Comparison of ENCODE assay signal across 1 cellular context in the genomic region with DNA sequence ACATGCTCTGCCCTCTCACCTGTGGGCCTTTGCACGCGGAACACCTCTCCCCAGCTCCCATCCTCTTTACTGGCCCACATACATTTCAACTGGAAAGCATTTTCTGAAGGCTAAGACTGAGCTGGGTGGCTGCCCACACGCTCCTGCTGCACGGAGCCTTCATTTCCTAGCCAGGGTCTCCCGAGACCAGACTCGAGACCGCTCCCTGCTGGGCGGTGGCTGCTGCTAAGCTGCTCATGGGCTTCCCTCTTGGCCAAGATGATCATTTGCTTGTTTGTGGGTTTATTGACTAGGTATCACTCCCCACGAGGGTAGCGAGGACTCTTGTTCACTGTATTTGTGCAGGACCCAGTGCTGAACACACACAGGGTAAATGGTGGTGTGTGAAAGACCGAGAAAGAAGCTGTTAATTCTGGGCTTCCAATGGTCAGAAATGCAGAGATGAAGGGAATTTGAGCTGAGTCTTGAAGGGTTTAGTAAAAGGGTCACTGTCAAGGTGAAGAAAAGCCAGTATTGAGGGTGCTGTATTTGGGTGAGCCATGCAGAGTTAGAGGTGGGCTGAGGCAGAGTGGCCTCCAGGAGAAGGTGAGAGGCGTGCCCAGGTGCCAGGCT.
TF ChIP-seq lines count a peak whose summit lies in the region.

No MANE protein-coding gene starts in this region.

TF ChIP-seq in HepG2, 621 proteins besides CTCF, POLR2A, EP300 and RAD21 (continued from another document and continues in another):
- TF ChIP-seq, protein P1, sequence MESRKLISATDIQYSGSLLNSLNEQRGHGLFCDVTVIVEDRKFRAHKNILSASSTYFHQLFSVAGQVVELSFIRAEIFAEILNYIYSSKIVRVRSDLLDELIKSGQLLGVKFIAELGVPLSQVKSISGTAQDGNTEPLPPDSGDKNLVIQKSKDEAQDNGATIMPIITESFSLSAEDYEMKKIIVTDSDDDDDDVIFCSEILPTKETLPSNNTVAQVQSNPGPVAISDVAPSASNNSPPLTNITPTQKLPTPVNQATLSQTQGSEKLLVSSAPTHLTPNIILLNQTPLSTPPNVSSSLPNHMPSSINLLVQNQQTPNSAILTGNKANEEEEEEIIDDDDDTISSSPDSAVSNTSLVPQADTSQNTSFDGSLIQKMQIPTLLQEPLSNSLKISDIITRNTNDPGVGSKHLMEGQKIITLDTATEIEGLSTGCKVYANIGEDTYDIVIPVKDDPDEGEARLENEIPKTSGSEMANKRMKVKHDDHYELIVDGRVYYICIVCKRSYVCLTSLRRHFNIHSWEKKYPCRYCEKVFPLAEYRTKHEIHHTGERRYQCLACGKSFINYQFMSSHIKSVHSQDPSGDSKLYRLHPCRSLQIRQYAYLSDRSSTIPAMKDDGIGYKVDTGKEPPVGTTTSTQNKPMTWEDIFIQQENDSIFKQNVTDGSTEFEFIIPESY (CRISPR knock-in tag; IDR thresholded peaks at IDR 0.05) = peak; percentile 30; the same call in 1 of the 2 replicates
- TF ChIP-seq, protein P2, sequence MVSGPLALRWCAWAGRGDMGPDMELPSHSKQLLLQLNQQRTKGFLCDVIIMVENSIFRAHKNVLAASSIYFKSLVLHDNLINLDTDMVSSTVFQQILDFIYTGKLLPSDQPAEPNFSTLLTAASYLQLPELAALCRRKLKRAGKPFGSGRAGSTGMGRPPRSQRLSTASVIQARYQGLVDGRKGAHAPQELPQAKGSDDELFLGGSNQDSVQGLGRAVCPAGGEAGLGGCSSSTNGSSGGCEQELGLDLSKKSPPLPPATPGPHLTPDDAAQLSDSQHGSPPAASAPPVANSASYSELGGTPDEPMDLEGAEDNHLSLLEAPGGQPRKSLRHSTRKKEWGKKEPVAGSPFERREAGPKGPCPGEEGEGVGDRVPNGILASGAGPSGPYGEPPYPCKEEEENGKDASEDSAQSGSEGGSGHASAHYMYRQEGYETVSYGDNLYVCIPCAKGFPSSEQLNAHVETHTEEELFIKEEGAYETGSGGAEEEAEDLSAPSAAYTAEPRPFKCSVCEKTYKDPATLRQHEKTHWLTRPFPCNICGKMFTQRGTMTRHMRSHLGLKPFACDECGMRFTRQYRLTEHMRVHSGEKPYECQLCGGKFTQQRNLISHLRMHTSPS (CRISPR knock-in tag; IDR thresholded peaks at IDR 0.05; ENCODE audit: low read depth) = no peak
- 0 out of 2 replicates have a peak, but pooled peaks have one; percentile 8 for TF ChIP-seq JUN (CRISPR knock-in tag; IDR thresholded peaks at IDR 0.05)
- TF ChIP-seq POGZ (CRISPR knock-in tag; IDR thresholded peaks at IDR 0.05) = no peak
- no peak for TF ChIP-seq ZFP82 (CRISPR knock-in tag; IDR thresholded peaks at IDR 0.05; ENCODE audit: borderline replicate concordance)
- TF ChIP-seq ZFP62 (CRISPR knock-in tag; IDR thresholded peaks at IDR 0.05) = no peak
- TF ChIP-seq HDAC2 (CRISPR knock-in tag; IDR thresholded peaks at IDR 0.05) = no peak
- no peak for TF ChIP-seq NBN (conservative IDR thresholded peaks at IDR 0.05)
- 0 out of 2 replicates have a peak, but pooled peaks have one; percentile 6 for TF ChIP-seq ZNF317 (CRISPR knock-in tag; IDR thresholded peaks at IDR 0.05)
- TF ChIP-seq CAMTA2 (CRISPR knock-in tag; IDR thresholded peaks at IDR 0.05; ENCODE audit: borderline replicate concordance) = peak; percentile 7; the same call in 1 of the 2 replicates
- TF ChIP-seq, protein P3, sequence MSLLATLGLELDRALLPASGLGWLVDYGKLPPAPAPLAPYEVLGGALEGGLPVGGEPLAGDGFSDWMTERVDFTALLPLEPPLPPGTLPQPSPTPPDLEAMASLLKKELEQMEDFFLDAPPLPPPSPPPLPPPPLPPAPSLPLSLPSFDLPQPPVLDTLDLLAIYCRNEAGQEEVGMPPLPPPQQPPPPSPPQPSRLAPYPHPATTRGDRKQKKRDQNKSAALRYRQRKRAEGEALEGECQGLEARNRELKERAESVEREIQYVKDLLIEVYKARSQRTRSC (CRISPR knock-in tag; IDR thresholded peaks at IDR 0.05; ENCODE audit: low read depth) = no peak
- TF ChIP-seq MYNN (CRISPR knock-in tag; IDR thresholded peaks at IDR 0.05; ENCODE audit: low read depth) = no peak
- TF ChIP-seq, protein P4, sequence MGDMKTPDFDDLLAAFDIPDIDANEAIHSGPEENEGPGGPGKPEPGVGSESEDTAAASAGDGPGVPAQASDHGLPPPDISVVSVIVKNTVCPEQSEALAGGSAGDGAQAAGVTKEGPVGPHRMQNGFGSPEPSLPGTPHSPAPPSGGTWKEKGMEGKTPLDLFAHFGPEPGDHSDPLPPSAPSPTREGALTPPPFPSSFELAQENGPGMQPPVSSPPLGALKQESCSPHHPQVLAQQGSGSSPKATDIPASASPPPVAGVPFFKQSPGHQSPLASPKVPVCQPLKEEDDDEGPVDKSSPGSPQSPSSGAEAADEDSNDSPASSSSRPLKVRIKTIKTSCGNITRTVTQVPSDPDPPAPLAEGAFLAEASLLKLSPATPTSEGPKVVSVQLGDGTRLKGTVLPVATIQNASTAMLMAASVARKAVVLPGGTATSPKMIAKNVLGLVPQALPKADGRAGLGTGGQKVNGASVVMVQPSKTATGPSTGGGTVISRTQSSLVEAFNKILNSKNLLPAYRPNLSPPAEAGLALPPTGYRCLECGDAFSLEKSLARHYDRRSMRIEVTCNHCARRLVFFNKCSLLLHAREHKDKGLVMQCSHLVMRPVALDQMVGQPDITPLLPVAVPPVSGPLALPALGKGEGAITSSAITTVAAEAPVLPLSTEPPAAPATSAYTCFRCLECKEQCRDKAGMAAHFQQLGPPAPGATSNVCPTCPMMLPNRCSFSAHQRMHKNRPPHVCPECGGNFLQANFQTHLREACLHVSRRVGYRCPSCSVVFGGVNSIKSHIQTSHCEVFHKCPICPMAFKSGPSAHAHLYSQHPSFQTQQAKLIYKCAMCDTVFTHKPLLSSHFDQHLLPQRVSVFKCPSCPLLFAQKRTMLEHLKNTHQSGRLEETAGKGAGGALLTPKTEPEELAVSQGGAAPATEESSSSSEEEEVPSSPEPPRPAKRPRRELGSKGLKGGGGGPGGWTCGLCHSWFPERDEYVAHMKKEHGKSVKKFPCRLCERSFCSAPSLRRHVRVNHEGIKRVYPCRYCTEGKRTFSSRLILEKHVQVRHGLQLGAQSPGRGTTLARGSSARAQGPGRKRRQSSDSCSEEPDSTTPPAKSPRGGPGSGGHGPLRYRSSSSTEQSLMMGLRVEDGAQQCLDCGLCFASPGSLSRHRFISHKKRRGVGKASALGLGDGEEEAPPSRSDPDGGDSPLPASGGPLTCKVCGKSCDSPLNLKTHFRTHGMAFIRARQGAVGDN (CRISPR knock-in tag; IDR thresholded peaks at IDR 0.05) = no peak
- TF ChIP-seq, protein P5, sequence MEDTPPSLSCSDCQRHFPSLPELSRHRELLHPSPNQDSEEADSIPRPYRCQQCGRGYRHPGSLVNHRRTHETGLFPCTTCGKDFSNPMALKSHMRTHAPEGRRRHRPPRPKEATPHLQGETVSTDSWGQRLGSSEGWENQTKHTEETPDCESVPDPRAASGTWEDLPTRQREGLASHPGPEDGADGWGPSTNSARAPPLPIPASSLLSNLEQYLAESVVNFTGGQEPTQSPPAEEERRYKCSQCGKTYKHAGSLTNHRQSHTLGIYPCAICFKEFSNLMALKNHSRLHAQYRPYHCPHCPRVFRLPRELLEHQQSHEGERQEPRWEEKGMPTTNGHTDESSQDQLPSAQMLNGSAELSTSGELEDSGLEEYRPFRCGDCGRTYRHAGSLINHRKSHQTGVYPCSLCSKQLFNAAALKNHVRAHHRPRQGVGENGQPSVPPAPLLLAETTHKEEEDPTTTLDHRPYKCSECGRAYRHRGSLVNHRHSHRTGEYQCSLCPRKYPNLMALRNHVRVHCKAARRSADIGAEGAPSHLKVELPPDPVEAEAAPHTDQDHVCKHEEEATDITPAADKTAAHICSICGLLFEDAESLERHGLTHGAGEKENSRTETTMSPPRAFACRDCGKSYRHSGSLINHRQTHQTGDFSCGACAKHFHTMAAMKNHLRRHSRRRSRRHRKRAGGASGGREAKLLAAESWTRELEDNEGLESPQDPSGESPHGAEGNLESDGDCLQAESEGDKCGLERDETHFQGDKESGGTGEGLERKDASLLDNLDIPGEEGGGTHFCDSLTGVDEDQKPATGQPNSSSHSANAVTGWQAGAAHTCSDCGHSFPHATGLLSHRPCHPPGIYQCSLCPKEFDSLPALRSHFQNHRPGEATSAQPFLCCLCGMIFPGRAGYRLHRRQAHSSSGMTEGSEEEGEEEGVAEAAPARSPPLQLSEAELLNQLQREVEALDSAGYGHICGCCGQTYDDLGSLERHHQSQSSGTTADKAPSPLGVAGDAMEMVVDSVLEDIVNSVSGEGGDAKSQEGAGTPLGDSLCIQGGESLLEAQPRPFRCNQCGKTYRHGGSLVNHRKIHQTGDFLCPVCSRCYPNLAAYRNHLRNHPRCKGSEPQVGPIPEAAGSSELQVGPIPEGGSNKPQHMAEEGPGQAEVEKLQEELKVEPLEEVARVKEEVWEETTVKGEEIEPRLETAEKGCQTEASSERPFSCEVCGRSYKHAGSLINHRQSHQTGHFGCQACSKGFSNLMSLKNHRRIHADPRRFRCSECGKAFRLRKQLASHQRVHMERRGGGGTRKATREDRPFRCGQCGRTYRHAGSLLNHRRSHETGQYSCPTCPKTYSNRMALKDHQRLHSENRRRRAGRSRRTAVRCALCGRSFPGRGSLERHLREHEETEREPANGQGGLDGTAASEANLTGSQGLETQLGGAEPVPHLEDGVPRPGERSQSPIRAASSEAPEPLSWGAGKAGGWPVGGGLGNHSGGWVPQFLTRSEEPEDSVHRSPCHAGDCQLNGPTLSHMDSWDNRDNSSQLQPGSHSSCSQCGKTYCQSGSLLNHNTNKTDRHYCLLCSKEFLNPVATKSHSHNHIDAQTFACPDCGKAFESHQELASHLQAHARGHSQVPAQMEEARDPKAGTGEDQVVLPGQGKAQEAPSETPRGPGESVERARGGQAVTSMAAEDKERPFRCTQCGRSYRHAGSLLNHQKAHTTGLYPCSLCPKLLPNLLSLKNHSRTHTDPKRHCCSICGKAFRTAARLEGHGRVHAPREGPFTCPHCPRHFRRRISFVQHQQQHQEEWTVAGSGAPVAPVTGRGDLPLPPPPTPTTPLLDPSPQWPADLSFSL (CRISPR knock-in tag; IDR thresholded peaks at IDR 0.05) = no peak
- no peak for TF ChIP-seq ZNF569 (CRISPR knock-in tag; IDR thresholded peaks at IDR 0.05; ENCODE audit: borderline replicate concordance)
- no peak for TF ChIP-seq ZNF564 (CRISPR knock-in tag; IDR thresholded peaks at IDR 0.05)
- TF ChIP-seq ZNF235 (CRISPR knock-in tag; IDR thresholded peaks at IDR 0.05; ENCODE audit: borderline replicate concordance) = no peak
- TF ChIP-seq, protein P6, sequence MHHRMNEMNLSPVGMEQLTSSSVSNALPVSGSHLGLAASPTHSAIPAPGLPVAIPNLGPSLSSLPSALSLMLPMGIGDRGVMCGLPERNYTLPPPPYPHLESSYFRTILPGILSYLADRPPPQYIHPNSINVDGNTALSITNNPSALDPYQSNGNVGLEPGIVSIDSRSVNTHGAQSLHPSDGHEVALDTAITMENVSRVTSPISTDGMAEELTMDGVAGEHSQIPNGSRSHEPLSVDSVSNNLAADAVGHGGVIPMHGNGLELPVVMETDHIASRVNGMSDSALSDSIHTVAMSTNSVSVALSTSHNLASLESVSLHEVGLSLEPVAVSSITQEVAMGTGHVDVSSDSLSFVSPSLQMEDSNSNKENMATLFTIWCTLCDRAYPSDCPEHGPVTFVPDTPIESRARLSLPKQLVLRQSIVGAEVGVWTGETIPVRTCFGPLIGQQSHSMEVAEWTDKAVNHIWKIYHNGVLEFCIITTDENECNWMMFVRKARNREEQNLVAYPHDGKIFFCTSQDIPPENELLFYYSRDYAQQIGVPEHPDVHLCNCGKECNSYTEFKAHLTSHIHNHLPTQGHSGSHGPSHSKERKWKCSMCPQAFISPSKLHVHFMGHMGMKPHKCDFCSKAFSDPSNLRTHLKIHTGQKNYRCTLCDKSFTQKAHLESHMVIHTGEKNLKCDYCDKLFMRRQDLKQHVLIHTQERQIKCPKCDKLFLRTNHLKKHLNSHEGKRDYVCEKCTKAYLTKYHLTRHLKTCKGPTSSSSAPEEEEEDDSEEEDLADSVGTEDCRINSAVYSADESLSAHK (CRISPR knock-in tag; IDR thresholded peaks at IDR 0.05; ENCODE audit: borderline replicate concordance) = no peak
- no peak for TF ChIP-seq ZBTB20 (CRISPR knock-in tag; IDR thresholded peaks at IDR 0.05; ENCODE audit: borderline replicate concordance, low read depth)
- TF ChIP-seq, protein P7, sequence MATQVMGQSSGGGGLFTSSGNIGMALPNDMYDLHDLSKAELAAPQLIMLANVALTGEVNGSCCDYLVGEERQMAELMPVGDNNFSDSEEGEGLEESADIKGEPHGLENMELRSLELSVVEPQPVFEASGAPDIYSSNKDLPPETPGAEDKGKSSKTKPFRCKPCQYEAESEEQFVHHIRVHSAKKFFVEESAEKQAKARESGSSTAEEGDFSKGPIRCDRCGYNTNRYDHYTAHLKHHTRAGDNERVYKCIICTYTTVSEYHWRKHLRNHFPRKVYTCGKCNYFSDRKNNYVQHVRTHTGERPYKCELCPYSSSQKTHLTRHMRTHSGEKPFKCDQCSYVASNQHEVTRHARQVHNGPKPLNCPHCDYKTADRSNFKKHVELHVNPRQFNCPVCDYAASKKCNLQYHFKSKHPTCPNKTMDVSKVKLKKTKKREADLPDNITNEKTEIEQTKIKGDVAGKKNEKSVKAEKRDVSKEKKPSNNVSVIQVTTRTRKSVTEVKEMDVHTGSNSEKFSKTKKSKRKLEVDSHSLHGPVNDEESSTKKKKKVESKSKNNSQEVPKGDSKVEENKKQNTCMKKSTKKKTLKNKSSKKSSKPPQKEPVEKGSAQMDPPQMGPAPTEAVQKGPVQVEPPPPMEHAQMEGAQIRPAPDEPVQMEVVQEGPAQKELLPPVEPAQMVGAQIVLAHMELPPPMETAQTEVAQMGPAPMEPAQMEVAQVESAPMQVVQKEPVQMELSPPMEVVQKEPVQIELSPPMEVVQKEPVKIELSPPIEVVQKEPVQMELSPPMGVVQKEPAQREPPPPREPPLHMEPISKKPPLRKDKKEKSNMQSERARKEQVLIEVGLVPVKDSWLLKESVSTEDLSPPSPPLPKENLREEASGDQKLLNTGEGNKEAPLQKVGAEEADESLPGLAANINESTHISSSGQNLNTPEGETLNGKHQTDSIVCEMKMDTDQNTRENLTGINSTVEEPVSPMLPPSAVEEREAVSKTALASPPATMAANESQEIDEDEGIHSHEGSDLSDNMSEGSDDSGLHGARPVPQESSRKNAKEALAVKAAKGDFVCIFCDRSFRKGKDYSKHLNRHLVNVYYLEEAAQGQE (IDR thresholded peaks at IDR 0.05; ENCODE audit: borderline replicate concordance in 1 of 2, low read depth in 1 of 2, low read length in 2 of 2) = no peak
- TF ChIP-seq, protein P8, sequence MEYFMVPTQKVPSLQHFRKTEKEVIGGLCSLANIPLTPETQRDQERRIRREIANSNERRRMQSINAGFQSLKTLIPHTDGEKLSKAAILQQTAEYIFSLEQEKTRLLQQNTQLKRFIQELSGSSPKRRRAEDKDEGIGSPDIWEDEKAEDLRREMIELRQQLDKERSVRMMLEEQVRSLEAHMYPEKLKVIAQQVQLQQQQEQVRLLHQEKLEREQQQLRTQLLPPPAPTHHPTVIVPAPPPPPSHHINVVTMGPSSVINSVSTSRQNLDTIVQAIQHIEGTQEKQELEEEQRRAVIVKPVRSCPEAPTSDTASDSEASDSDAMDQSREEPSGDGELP (IDR thresholded peaks at IDR 0.05; ENCODE audit: borderline replicate concordance, low read depth) = no peak
- TF ChIP-seq NFE2L2 (IDR thresholded peaks at IDR 0.05; ENCODE audit: low read length) = no peak
- TF ChIP-seq TCF7L2 (IDR thresholded peaks at IDR 0.05; ENCODE audit: low read depth, low read length) = no peak
- no peak for TF ChIP-seq ESRRA (CRISPR knock-in tag; IDR thresholded peaks at IDR 0.05; ENCODE audit: low read depth)
- no peak for TF ChIP-seq MTF1 (CRISPR knock-in tag; IDR thresholded peaks at IDR 0.05)
- TF ChIP-seq ZMYM4 (CRISPR knock-in tag; IDR thresholded peaks at IDR 0.05) = no peak
- peak; percentile 52; the same call in 1 of the 2 replicates for TF ChIP-seq KDM5A (IDR thresholded peaks at IDR 0.05; ENCODE audit: borderline replicate concordance, low read length)
- no peak for TF ChIP-seq ZNF773 (CRISPR knock-in tag; IDR thresholded peaks at IDR 0.05; ENCODE audit: borderline replicate concordance)
- TF ChIP-seq ZNF75D (CRISPR knock-in tag; IDR thresholded peaks at IDR 0.05; ENCODE audit: borderline replicate concordance) = no peak
- no peak for TF ChIP-seq FOXA1 (IDR thresholded peaks at IDR 0.05)
- no peak for TF ChIP-seq FOXA1 (CRISPR knock-in tag; IDR thresholded peaks at IDR 0.05)
